1 cellular context compared by ENCODE assay signal in the genomic region with DNA sequence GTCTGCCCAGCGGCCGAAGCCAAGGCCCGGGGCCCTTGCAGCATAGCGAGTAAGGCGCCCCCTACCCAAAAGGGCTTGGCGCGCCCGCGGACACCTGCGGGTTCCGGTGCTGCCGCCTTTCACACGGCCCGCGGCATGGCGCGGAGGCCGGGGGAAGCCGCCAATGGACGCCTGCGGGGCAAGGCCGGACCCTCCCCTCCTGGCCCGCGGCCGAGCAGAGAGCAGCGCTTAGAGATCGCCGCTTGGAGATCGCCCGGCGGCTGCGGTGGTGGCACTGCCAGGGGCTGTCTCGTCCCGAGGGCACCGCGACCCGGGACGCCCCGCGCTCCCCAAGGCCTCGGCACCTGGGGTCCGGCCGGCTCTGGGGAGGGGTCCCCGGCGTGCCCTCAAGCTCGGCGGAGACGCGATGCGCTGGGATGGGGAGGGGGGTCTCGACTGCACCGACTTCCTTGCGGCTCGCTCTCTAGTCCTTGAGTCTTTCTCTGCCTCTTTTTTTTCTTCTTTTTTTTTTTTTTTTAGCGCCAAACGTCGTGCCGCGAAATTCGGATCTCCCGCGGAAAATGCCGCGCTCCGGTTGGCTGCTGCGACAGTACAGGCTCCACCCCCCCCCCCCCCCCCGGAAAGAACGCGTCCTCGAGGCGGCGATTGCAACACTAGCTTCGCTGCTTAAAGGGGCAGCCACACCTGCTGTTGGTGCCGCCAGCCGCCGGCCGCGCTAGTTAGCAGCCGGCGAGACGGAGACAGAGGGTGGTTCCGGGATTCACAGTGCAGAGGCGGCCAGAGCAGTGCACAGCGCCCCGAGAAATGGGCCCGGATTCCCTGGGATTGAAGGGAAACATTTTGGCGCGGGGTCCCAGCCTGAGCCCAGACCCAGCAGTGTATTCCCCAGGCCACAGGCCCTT.
TF ChIP-seq lines count a peak whose summit lies in the region.

E2F2 (minus strand) TSS at position 484 of the 902 bp plus-strand sequence; CDS start at position 44, 440 bp downstream.

TF ChIP-seq in K562, 482 proteins besides CTCF, POLR2A, EP300 and RAD21 (continued from another document and continues in another):
- no peak for TF ChIP-seq NR2C2 (CRISPR knock-in tag; IDR thresholded peaks at IDR 0.05)
- TF ChIP-seq NR2C2 (tag; IDR thresholded peaks at IDR 0.05), result peak; percentile 49
- peak; percentile 64 for TF ChIP-seq ZNF592 (IDR thresholded peaks at IDR 0.05)
- no peak for TF ChIP-seq KLF10 (CRISPR knock-in tag; IDR thresholded peaks at IDR 0.05)
- TF ChIP-seq OTX1 (CRISPR knock-in tag; IDR thresholded peaks at IDR 0.05), result no peak
- TF ChIP-seq WHSC1 (IDR thresholded peaks at IDR 0.05; ENCODE audit: low read length), result no peak
- TF ChIP-seq SREBF2 (CRISPR knock-in tag; IDR thresholded peaks at IDR 0.05), result 0 out of 2 replicates have a peak, but pooled peaks have one; percentile 82
- TF ChIP-seq U2AF1 (optimal IDR thresholded peaks at IDR 0.05; ENCODE audit: low read depth, low read length), result peak; percentile 86
- TF ChIP-seq ZFP30 (CRISPR knock-in tag; IDR thresholded peaks at IDR 0.05; ENCODE audit: borderline replicate concordance), result peak; percentile 91; the same call in 1 of the 2 replicates
- no peak for TF ChIP-seq NFE2L1 (tag; IDR thresholded peaks at IDR 0.05; ENCODE audit: borderline replicate concordance, low read depth)
- no peak for TF ChIP-seq TCF7 (IDR thresholded peaks at IDR 0.05; ENCODE audit: borderline replicate concordance)
- peak; percentile 95 for TF ChIP-seq CEBPG (CRISPR knock-in tag; IDR thresholded peaks at IDR 0.05)
- peak; percentile 89 to 95 for TF ChIP-seq CEBPG (tag; conservative IDR thresholded peaks at IDR 0.05 in 1 of 2, IDR thresholded peaks at IDR 0.05 in 1 of 2)
- TF ChIP-seq HDAC8 (tag; IDR thresholded peaks at IDR 0.05), result peak; percentile 34; the same call in 1 of the 2 replicates
- peak; percentile 30; the same call in 1 of the 2 replicates for TF ChIP-seq ZBTB9 (CRISPR knock-in tag; IDR thresholded peaks at IDR 0.05)
- TF ChIP-seq, protein P1, sequence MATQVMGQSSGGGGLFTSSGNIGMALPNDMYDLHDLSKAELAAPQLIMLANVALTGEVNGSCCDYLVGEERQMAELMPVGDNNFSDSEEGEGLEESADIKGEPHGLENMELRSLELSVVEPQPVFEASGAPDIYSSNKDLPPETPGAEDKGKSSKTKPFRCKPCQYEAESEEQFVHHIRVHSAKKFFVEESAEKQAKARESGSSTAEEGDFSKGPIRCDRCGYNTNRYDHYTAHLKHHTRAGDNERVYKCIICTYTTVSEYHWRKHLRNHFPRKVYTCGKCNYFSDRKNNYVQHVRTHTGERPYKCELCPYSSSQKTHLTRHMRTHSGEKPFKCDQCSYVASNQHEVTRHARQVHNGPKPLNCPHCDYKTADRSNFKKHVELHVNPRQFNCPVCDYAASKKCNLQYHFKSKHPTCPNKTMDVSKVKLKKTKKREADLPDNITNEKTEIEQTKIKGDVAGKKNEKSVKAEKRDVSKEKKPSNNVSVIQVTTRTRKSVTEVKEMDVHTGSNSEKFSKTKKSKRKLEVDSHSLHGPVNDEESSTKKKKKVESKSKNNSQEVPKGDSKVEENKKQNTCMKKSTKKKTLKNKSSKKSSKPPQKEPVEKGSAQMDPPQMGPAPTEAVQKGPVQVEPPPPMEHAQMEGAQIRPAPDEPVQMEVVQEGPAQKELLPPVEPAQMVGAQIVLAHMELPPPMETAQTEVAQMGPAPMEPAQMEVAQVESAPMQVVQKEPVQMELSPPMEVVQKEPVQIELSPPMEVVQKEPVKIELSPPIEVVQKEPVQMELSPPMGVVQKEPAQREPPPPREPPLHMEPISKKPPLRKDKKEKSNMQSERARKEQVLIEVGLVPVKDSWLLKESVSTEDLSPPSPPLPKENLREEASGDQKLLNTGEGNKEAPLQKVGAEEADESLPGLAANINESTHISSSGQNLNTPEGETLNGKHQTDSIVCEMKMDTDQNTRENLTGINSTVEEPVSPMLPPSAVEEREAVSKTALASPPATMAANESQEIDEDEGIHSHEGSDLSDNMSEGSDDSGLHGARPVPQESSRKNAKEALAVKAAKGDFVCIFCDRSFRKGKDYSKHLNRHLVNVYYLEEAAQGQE (CRISPR knock-in tag; IDR thresholded peaks at IDR 0.05; ENCODE audit: low read depth), result 0 out of 2 replicates have a peak, but pooled peaks have one; percentile 29
- TF ChIP-seq, protein P2, sequence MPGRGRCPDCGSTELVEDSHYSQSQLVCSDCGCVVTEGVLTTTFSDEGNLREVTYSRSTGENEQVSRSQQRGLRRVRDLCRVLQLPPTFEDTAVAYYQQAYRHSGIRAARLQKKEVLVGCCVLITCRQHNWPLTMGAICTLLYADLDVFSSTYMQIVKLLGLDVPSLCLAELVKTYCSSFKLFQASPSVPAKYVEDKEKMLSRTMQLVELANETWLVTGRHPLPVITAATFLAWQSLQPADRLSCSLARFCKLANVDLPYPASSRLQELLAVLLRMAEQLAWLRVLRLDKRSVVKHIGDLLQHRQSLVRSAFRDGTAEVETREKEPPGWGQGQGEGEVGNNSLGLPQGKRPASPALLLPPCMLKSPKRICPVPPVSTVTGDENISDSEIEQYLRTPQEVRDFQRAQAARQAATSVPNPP (IDR thresholded peaks at IDR 0.05; ENCODE audit: borderline replicate concordance, insufficient read depth, insufficient read length), result no peak
- TF ChIP-seq, protein P3, sequence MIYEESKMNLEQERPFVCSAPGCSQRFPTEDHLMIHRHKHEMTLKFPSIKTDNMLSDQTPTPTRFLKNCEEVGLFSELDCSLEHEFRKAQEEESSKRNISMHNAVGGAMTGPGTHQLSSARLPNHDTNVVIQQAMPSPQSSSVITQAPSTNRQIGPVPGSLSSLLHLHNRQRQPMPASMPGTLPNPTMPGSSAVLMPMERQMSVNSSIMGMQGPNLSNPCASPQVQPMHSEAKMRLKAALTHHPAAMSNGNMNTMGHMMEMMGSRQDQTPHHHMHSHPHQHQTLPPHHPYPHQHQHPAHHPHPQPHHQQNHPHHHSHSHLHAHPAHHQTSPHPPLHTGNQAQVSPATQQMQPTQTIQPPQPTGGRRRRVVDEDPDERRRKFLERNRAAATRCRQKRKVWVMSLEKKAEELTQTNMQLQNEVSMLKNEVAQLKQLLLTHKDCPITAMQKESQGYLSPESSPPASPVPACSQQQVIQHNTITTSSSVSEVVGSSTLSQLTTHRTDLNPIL (CRISPR knock-in tag; IDR thresholded peaks at IDR 0.05), result no peak
- no peak for TF ChIP-seq ZNF232 (CRISPR knock-in tag; IDR thresholded peaks at IDR 0.05)
- no peak for TF ChIP-seq XRCC4 (IDR thresholded peaks at IDR 0.05; ENCODE audit: extremely low read depth, insufficient read depth, insufficient read length)
- TF ChIP-seq, protein P4, sequence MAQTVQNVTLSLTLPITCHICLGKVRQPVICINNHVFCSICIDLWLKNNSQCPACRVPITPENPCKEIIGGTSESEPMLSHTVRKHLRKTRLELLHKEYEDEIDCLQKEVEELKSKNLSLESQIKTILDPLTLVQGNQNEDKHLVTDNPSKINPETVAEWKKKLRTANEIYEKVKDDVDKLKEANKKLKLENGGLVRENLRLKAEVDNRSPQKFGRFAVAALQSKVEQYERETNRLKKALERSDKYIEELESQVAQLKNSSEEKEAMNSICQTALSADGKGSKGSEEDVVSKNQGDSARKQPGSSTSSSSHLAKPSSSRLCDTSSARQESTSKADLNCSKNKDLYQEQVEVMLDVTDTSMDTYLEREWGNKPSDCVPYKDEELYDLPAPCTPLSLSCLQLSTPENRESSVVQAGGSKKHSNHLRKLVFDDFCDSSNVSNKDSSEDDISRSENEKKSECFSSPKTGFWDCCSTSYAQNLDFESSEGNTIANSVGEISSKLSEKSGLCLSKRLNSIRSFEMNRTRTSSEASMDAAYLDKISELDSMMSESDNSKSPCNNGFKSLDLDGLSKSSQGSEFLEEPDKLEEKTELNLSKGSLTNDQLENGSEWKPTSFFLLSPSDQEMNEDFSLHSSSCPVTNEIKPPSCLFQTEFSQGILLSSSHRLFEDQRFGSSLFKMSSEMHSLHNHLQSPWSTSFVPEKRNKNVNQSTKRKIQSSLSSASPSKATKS (CRISPR knock-in tag; IDR thresholded peaks at IDR 0.05), result no peak
- peak; percentile 81 for TF ChIP-seq MAX (CRISPR knock-in tag; IDR thresholded peaks at IDR 0.05)
- TF ChIP-seq, protein P5, sequence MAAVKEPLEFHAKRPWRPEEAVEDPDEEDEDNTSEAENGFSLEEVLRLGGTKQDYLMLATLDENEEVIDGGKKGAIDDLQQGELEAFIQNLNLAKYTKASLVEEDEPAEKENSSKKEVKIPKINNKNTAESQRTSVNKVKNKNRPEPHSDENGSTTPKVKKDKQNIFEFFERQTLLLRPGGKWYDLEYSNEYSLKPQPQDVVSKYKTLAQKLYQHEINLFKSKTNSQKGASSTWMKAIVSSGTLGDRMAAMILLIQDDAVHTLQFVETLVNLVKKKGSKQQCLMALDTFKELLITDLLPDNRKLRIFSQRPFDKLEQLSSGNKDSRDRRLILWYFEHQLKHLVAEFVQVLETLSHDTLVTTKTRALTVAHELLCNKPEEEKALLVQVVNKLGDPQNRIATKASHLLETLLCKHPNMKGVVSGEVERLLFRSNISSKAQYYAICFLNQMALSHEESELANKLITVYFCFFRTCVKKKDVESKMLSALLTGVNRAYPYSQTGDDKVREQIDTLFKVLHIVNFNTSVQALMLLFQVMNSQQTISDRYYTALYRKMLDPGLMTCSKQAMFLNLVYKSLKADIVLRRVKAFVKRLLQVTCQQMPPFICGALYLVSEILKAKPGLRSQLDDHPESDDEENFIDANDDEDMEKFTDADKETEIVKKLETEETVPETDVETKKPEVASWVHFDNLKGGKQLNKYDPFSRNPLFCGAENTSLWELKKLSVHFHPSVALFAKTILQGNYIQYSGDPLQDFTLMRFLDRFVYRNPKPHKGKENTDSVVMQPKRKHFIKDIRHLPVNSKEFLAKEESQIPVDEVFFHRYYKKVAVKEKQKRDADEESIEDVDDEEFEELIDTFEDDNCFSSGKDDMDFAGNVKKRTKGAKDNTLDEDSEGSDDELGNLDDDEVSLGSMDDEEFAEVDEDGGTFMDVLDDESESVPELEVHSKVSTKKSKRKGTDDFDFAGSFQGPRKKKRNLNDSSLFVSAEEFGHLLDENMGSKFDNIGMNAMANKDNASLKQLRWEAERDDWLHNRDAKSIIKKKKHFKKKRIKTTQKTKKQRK (IDR thresholded peaks at IDR 0.05; ENCODE audit: borderline replicate concordance, low read depth, low read length), result no peak
- no peak for TF ChIP-seq RBM14 (IDR thresholded peaks at IDR 0.05; ENCODE audit: borderline replicate concordance, insufficient read depth, low read depth, low read length)
- TF ChIP-seq ZFP91 (CRISPR knock-in tag; IDR thresholded peaks at IDR 0.05), result peak; percentile 97
- TF ChIP-seq ZNF695 (CRISPR knock-in tag; IDR thresholded peaks at IDR 0.05), result no peak
- no peak for TF ChIP-seq EZH2 (IDR thresholded peaks at IDR 0.05; ENCODE audit: borderline replicate concordance, low read depth, low read length)
- TF ChIP-seq ZNF23 (CRISPR knock-in tag; IDR thresholded peaks at IDR 0.05), result no peak
- no peak for TF ChIP-seq MXI1 (IDR thresholded peaks at IDR 0.05; ENCODE audit: low read depth, low read length)
- no peak for TF ChIP-seq EGR1 (conservative IDR thresholded peaks at IDR 0.05)
- no peak for TF ChIP-seq ZNF717 (CRISPR knock-in tag; IDR thresholded peaks at IDR 0.05)
- no peak for TF ChIP-seq DMBX1 (CRISPR knock-in tag; IDR thresholded peaks at IDR 0.05; ENCODE audit: borderline replicate concordance)
- TF ChIP-seq TRIM24 (IDR thresholded peaks at IDR 0.05), result peak; percentile 77 to 83
